In genomic region chr11:77431813-77432212, GRCh38 we compare ENCODE assay signal across 31 cellular contexts.
"Had no signal": no experiment of that assay in that cellular context is flagged by ENCODE, and none has a peak within 500 bp of the region (broad histone marks: within the 10 kb centered on the region; RNA-seq: fewer than 3 reads in every experiment).

No MANE protein-coding gene starts in this region.

- H3K4me1 ChIP-seq: left lung, lower lobe of right lung, prostate gland, suprapubic skin, tibial artery, uterus had no signal

- H3K36me3 Mint-ChIP-seq: naive thymus-derived CD8-positive, alpha-beta T cell; stimulated activated memory B cell treated with anti-CD40 and anti-IgM and Interleukin-4, amounts not matched to agents 10 μg/mL and 1 μg/mL and 100 μg/mL, for 72 hours had no signal

- H3K9me3 ChIP-seq: left lung, lower lobe of right lung, pancreas, prostate gland, suprapubic skin, thoracic aorta, tibial artery, uterus had no signal

- H3K27ac Mint-ChIP-seq: immature natural killer cell; naive thymus-derived CD8-positive, alpha-beta T cell; nephron; stimulated activated memory B cell treated with anti-CD40 and anti-IgM and Interleukin-4, amounts not matched to agents 10 μg/mL and 1 μg/mL and 100 μg/mL, for 72 hours had no signal

- DNase-seq: hypothalamus; immature natural killer cell; kidney; left colon; left lung; lower lobe of right lung; mammary epithelial cell; mesenchymal stem cell; naive thymus-derived CD8-positive, alpha-beta T cell; nucleus accumbens; pancreas; posterior cingulate gyrus; retina; right cardiac atrium; stimulated activated CD4-positive, alpha-beta T cell treated with anti-CD3 and anti-CD28 coated beads, Interleukin-12 subunit alpha, Interleukin-12 subunit beta, amount 100 ng/mL, for 4 hours; stimulated activated CD4-positive, alpha-beta T cell treated with anti-CD3 and anti-CD28 coated beads, Interleukin-15, amount 100 ng/mL, for 24 hours; stimulated activated CD4-positive, alpha-beta T cell treated with anti-CD3 and anti-CD28 coated beads, Interleukin-2, amount 100 ng/mL, for 24 hours; stimulated activated CD4-positive, alpha-beta T cell treated with anti-CD3 and anti-CD28 coated beads, Interleukin-4, amount 100 ng/mL, for 24 hours; stimulated activated naive CD4-positive, alpha-beta T cell treated with Interleukin-2 at 50 U/mL for 16 hours; tibial artery; trophoblast cell; uterus had no signal

- H3K36me3 ChIP-seq: left lung, lower lobe of right lung, pancreas, prostate gland, suprapubic skin, thoracic aorta, tibial artery, uterus had no signal

- H3K4me3 Mint-ChIP-seq: immature natural killer cell; naive thymus-derived CD8-positive, alpha-beta T cell; nephron; neural crest cell; stimulated activated memory B cell treated with anti-CD40 and anti-IgM and Interleukin-4, amounts not matched to agents 10 μg/mL and 1 μg/mL and 100 μg/mL, for 72 hours had no signal

- H3K4me1 Mint-ChIP-seq: immature natural killer cell, nephron, neural crest cell had no signal

- H3K4me3 ChIP-seq: left lung, lower lobe of right lung, pancreas, prostate gland, skin epidermis, suprapubic skin, thoracic aorta, tibial artery, uterus had no signal

- H3K27ac ChIP-seq: left lung, lower lobe of right lung, pancreas, prostate gland, skin epidermis, suprapubic skin, thoracic aorta, tibial artery, uterus had no signal

- ATAC-seq: left colon; left lung; lower lobe of right lung; naive thymus-derived CD8-positive, alpha-beta T cell; pancreas; right cardiac atrium; sciatic nerve; stimulated activated memory B cell treated with anti-CD40 and anti-IgM and Interleukin-4, amounts not matched to agents 10 μg/mL and 1 μg/mL and 100 μg/mL, for 72 hours had no signal

- H3K9me3 Mint-ChIP-seq: immature natural killer cell; naive thymus-derived CD8-positive, alpha-beta T cell; nephron; neural crest cell; stimulated activated memory B cell treated with anti-CD40 and anti-IgM and Interleukin-4, amounts not matched to agents 10 μg/mL and 1 μg/mL and 100 μg/mL, for 72 hours had no signal

- FAIRE-seq: islet of Langerhans, kidney, pancreas had no signal

- H3K27me3 ChIP-seq: left lung, pancreas, suprapubic skin, tibial artery, uterus had no signal
